Comparison of ENCODE assay signal across 11 cellular contexts in genomic region chr7:77426521-77427051, GRCh38. TPM values are rescaled to one million over a fixed set of nuclear protein-coding genes. Genes with fewer than 3 reads are reported as not detected.
DNase-seq lines count a peak whose midpoint lies in the region; ATAC-seq, FAIRE-seq and TF ChIP-seq lines count a peak whose summit lies in the region.
"Had no signal": no experiment of that assay in that cellular context is flagged by ENCODE, and none has a peak within 500 bp of the region (broad histone marks: within the 10 kb centered on the region; RNA-seq: fewer than 3 reads in every experiment).

No MANE protein-coding gene starts in this region.

- H3K9ac ChIP-seq in astrocyte (ENCODE audit: low read length) (peak overlapping the region; percentile 77), keratinocyte (ENCODE audit: control insufficient read depth, extremely low read depth, insufficient read depth, low read length) (no peak overlapping the region)

- peaks cover 57% of the 10 kb centered on the region for H3K4me1 Mint-ChIP-seq in activated CD8-positive, alpha-beta T cell treated with anti-CD3 and anti-CD28 coated beads, Interleukin-2, amount 10 ng/mL, durations not matched to agents 7 days and 5 days (ENCODE audit: low read depth)
- H3K4me1 Mint-ChIP-seq in activated CD8-positive, alpha-beta T cell treated with anti-CD3 and anti-CD28 coated beads for 36 hours (ENCODE audit: low read depth), result peaks cover 25% of the 10 kb centered on the region
- peaks cover 55% of the 10 kb centered on the region for H3K4me1 Mint-ChIP-seq in astrocyte (ENCODE audit: low read depth, unreplicated experiment)

- H3K4me1 ChIP-seq in astrocyte (ENCODE audit: insufficient read depth, low read length) (peaks cover 32% of the 10 kb centered on the region), keratinocyte (ENCODE audit: control insufficient read depth, extremely low read depth, insufficient read depth, low read length) (peaks cover 30% of the 10 kb centered on the region), tibial nerve (peaks cover 0 to 30% (median 13%) of the 10 kb centered on the region in 4 donors)
- H3K4me1 ChIP-seq: colonic mucosa had no signal

- CTCF ChIA-PET in activated CD8-positive, alpha-beta T cell treated with anti-CD3 and anti-CD28 coated beads, Interleukin-2, amount 10 ng/mL, durations not matched to agents 7 days and 5 days (lab: Charles Lee), result no interaction called here
- CTCF ChIA-PET in activated CD8-positive, alpha-beta T cell treated with anti-CD3 and anti-CD28 coated beads for 36 hours (lab: Charles Lee), result no interaction called here

- no peak for DNase-seq in activated CD8-positive, alpha-beta T cell treated with anti-CD3 and anti-CD28 coated beads, Interleukin-2, amount 10 ng/mL, durations not matched to agents 7 days and 5 days
- no peak for DNase-seq in activated CD8-positive, alpha-beta T cell treated with anti-CD3 and anti-CD28 coated beads for 36 hours
- DNase-seq in astrocyte (ENCODE audit: low read depth), result peak; percentile 64
- DNase-seq in keratinocyte (ENCODE audit: low read depth, low spot score), result no peak
- DNase-seq in tibial nerve (ENCODE audit: low spot score in 2 of 2), result no peak
- DNase-seq in SIG-M5 (lab: John Stamatoyannopoulos, UW), result no peak
- no peak for DNase-seq in NCI-H748 treated with DMSO at 0.1 percent for 48 hours (lab: John Stamatoyannopoulos, UW)
- no peak for DNase-seq in activated CD4-positive, alpha-beta T cell treated with anti-CD3 and anti-CD28 coated beads, Interleukin-2, amount 50 U/mL, for 4 hours
- DNase-seq: activated CD4-positive, alpha-beta memory T cell treated with anti-CD3 and anti-CD28 coated beads, Interleukin-2, amount 10 ng/mL, durations not matched to agents 7 days and 5 days; colonic mucosa; stimulated activated CD4-positive, alpha-beta T cell treated with anti-CD3 and anti-CD28 coated beads, Interleukin-4, amount 100 ng/mL, for 1 hour had no signal

- peak overlapping the region; percentile 82 for H3K27ac ChIP-seq in astrocyte (ENCODE audit: low read depth, low read length)
- H3K27ac ChIP-seq in keratinocyte (ENCODE audit: control insufficient read depth, insufficient read depth, low read length), result no peak overlapping the region
- H3K27ac ChIP-seq in tibial nerve, result peak overlapping the region in 3 of 4 donors; percentile 23 to 86 (median 66)
- H3K27ac ChIP-seq: colonic mucosa had no signal

- H3K4me3 Mint-ChIP-seq in activated CD8-positive, alpha-beta T cell treated with anti-CD3 and anti-CD28 coated beads, Interleukin-2, amount 10 ng/mL, durations not matched to agents 7 days and 5 days, result no peak overlapping the region
- H3K4me3 Mint-ChIP-seq in activated CD8-positive, alpha-beta T cell treated with anti-CD3 and anti-CD28 coated beads for 36 hours, result no peak overlapping the region
- peak overlapping the region; percentile 52 for H3K4me3 Mint-ChIP-seq in astrocyte (ENCODE audit: unreplicated experiment)
- H3K4me3 Mint-ChIP-seq: activated CD4-positive, alpha-beta memory T cell treated with anti-CD3 and anti-CD28 coated beads, Interleukin-2, amount 10 ng/mL, durations not matched to agents 7 days and 5 days had no signal

- POLR2A ChIA-PET in activated CD8-positive, alpha-beta T cell treated with anti-CD3 and anti-CD28 coated beads, Interleukin-2, amount 10 ng/mL, durations not matched to agents 7 days and 5 days (lab: Charles Lee), result no interaction called here
- POLR2A ChIA-PET in activated CD8-positive, alpha-beta T cell treated with anti-CD3 and anti-CD28 coated beads for 36 hours (lab: Charles Lee), result interaction anchor here (1.2 kb wide), 1 partner anchor 9 kb away, joined by 4 read pairs; no protein-coding TSS in a partner anchor

- no peak for TF ChIP-seq POLR2A in tibial nerve (IDR thresholded peaks at IDR 0.05)

- H3K9me3 ChIP-seq in astrocyte (ENCODE audit: insufficient read depth, low read depth, low read length) (no peaks in the 10 kb centered on the region), keratinocyte (ENCODE audit: control insufficient read depth, low read depth, low read length) (no peaks in the 10 kb centered on the region), tibial nerve (no peaks in the 10 kb centered on the region)
- H3K9me3 ChIP-seq: colonic mucosa had no signal

- H3K27me3 Mint-ChIP-seq in activated CD8-positive, alpha-beta T cell treated with anti-CD3 and anti-CD28 coated beads, Interleukin-2, amount 10 ng/mL, durations not matched to agents 7 days and 5 days (ENCODE audit: low read depth), result peaks cover 11% of the 10 kb centered on the region
- H3K27me3 Mint-ChIP-seq in activated CD8-positive, alpha-beta T cell treated with anti-CD3 and anti-CD28 coated beads for 36 hours, result peaks cover 5% of the 10 kb centered on the region
- H3K27me3 Mint-ChIP-seq in astrocyte (ENCODE audit: low read depth, unreplicated experiment), result no peaks in the 10 kb centered on the region

- no peaks in the 10 kb centered on the region for H3K9me1 ChIP-seq in keratinocyte (ENCODE audit: control insufficient read depth, extremely low read depth, insufficient read depth, low read length)

- ATAC-seq in activated CD8-positive, alpha-beta T cell treated with anti-CD3 and anti-CD28 coated beads, Interleukin-2, amount 10 ng/mL, durations not matched to agents 7 days and 5 days, result no peak
- no peak for ATAC-seq in activated CD8-positive, alpha-beta T cell treated with anti-CD3 and anti-CD28 coated beads for 36 hours

- intact Hi-C loops in activated CD8-positive, alpha-beta T cell treated with anti-CD3 and anti-CD28 coated beads for 36 hours (cut with micrococcal nuclease), result no loop called here

- FAIRE-seq in astrocyte (lab: Jason Lieb, UNC), result peak; percentile 13
- FAIRE-seq in keratinocyte (lab: Jason Lieb, UNC), result no peak

- H3K27ac Mint-ChIP-seq in activated CD8-positive, alpha-beta T cell treated with anti-CD3 and anti-CD28 coated beads, Interleukin-2, amount 10 ng/mL, durations not matched to agents 7 days and 5 days, result peak overlapping the region; percentile 17
- no peak overlapping the region for H3K27ac Mint-ChIP-seq in activated CD8-positive, alpha-beta T cell treated with anti-CD3 and anti-CD28 coated beads for 36 hours
- peak overlapping the region; percentile 98 for H3K27ac Mint-ChIP-seq in astrocyte (ENCODE audit: unreplicated experiment)
- H3K27ac Mint-ChIP-seq: activated CD4-positive, alpha-beta memory T cell treated with anti-CD3 and anti-CD28 coated beads, Interleukin-2, amount 10 ng/mL, durations not matched to agents 7 days and 5 days had no signal

- H3K4me2 ChIP-seq in astrocyte (ENCODE audit: low read length) (peak overlapping the region; percentile 81), keratinocyte (ENCODE audit: control insufficient read depth, extremely low read depth, insufficient read depth, low read depth, low read length) (peak overlapping the region; percentile 80)

- H3K36me3 Mint-ChIP-seq in activated CD8-positive, alpha-beta T cell treated with anti-CD3 and anti-CD28 coated beads, Interleukin-2, amount 10 ng/mL, durations not matched to agents 7 days and 5 days (ENCODE audit: low read depth), result no peaks in the 10 kb centered on the region
- H3K36me3 Mint-ChIP-seq in activated CD8-positive, alpha-beta T cell treated with anti-CD3 and anti-CD28 coated beads for 36 hours (ENCODE audit: low read depth), result no peaks in the 10 kb centered on the region
- no peaks in the 10 kb centered on the region for H3K36me3 Mint-ChIP-seq in astrocyte (ENCODE audit: low read depth, unreplicated experiment)

- no peak for TF ChIP-seq EP300 in tibial nerve (IDR thresholded peaks at IDR 0.05)

- H2AFZ ChIP-seq in astrocyte (ENCODE audit: low read depth, low read length) (peak overlapping the region; percentile 70), keratinocyte (ENCODE audit: control insufficient read depth, low read length) (peak overlapping the region; percentile 4)

- no peaks in the 10 kb centered on the region for H3K9me3 Mint-ChIP-seq in activated CD8-positive, alpha-beta T cell treated with anti-CD3 and anti-CD28 coated beads, Interleukin-2, amount 10 ng/mL, durations not matched to agents 7 days and 5 days (ENCODE audit: insufficient read depth)
- H3K9me3 Mint-ChIP-seq in activated CD8-positive, alpha-beta T cell treated with anti-CD3 and anti-CD28 coated beads for 36 hours, result no peaks in the 10 kb centered on the region
- H3K9me3 Mint-ChIP-seq in astrocyte (ENCODE audit: unreplicated experiment), result no peaks in the 10 kb centered on the region
- H3K9me3 Mint-ChIP-seq: activated CD4-positive, alpha-beta memory T cell treated with anti-CD3 and anti-CD28 coated beads, Interleukin-2, amount 10 ng/mL, durations not matched to agents 7 days and 5 days had no signal

- H3K79me2 ChIP-seq in astrocyte (ENCODE audit: insufficient read depth, low read length) (no peaks in the 10 kb centered on the region), keratinocyte (ENCODE audit: control insufficient read depth, insufficient read depth, low read length) (no peaks in the 10 kb centered on the region)

- H3K27me3 ChIP-seq in astrocyte (ENCODE audit: insufficient read depth, low read length), result no peaks in the 10 kb centered on the region
- H3K27me3 ChIP-seq in keratinocyte (ENCODE audit: control insufficient read depth, extremely low read depth, insufficient read depth, low read length), result no peaks in the 10 kb centered on the region
- no peaks in the 10 kb centered on the region for H3K27me3 ChIP-seq in tibial nerve
- H3K27me3 ChIP-seq: colonic mucosa had no signal

- WGBS in tibial nerve, 2 donors, result 32 to 50% methylated on average over 5 of the region's 5 CpGs

- H3K4me3 ChIP-seq in astrocyte (ENCODE audit: insufficient read depth, low read depth, low read length) (peak overlapping the region; percentile 38), keratinocyte (ENCODE audit: control insufficient read depth in 2 of 3, extremely low read depth in 1 of 3, insufficient read depth in 2 of 3, low read depth in 1 of 3, low read length in 3 of 3) (no peak overlapping the region), tibial nerve (peak overlapping the region in 2 of 4 donors; percentile 8 to 10)
- H3K4me3 ChIP-seq: colonic mucosa had no signal

- no peaks in the 10 kb centered on the region for H3K36me3 ChIP-seq in astrocyte (ENCODE audit: insufficient read depth, low read length)
- no peaks in the 10 kb centered on the region for H3K36me3 ChIP-seq in keratinocyte (ENCODE audit: control insufficient read depth in 2 of 2, extremely low read depth in 1 of 2, insufficient read depth in 2 of 2, low read length in 2 of 2)
- no peaks in the 10 kb centered on the region for H3K36me3 ChIP-seq in tibial nerve
- H3K36me3 ChIP-seq: colonic mucosa had no signal

- TF ChIP-seq CTCF in activated CD8-positive, alpha-beta T cell treated with anti-CD3 and anti-CD28 coated beads for 36 hours (IDR thresholded peaks at IDR 0.05), result no peak
- TF ChIP-seq CTCF in astrocyte (IDR thresholded peaks at IDR 0.05; ENCODE audit: insufficient read depth, low read depth, low read length) (no peak), keratinocyte (optimal IDR thresholded peaks at IDR 0.05 in 1 of 3, IDR thresholded peaks at IDR 0.05 in 1 of 3, conservative IDR thresholded peaks at IDR 0.05 in 1 of 3; ENCODE audit: extremely low read depth in 1 of 3, insufficient read depth in 2 of 3, low read length in 3 of 3) (no peak), tibial nerve (IDR thresholded peaks at IDR 0.05) (no peak)

- no peaks in the 10 kb centered on the region for H4K20me1 ChIP-seq in astrocyte (ENCODE audit: insufficient read depth, low read length)
- H4K20me1 ChIP-seq in keratinocyte (ENCODE audit: control insufficient read depth, extremely low read depth, insufficient read depth, low read length), result no peaks in the 10 kb centered on the region

- dilution Hi-C loops in keratinocyte (cut with MboI; ENCODE audit: extremely low pct_ligation_motif_present, low sequenced_read_pairs), result no loop called here

RNA-seq across cellular contexts. Expression of gene GSAP, which starts 10.4 kb away (rescaled TPM):
- 1 to 10 TPM; 2.2 to 3.9 TPM for total RNA-seq in activated CD8-positive, alpha-beta T cell treated with anti-CD3 and anti-CD28 coated beads, Interleukin-2, amount 10 ng/mL, durations not matched to agents 7 days and 5 days
- 1 to 10 TPM; 1.9 to 3.0 TPM for total RNA-seq in activated CD8-positive, alpha-beta T cell treated with anti-CD3 and anti-CD28 coated beads for 36 hours
- total RNA-seq in astrocyte (2.7 and 4.1 TPM in 2 replicates), tibial nerve (10 to 100 TPM; 14.3 to 25.5 (median 22.0) TPM)
- polyA plus RNA-seq in keratinocyte, result 2.8 to 5.4 TPM (median 5.0 TPM) in 3 replicates
- 5.3 TPM for polyA plus RNA-seq in keratinocyte (2011; ENCODE audit: low read depth)
- 2.1 and 4.5 TPM in 2 replicates for polyA plus RNA-seq in keratinocyte (2011; cell fraction: cytosol; rRNA removed)
- 14.3 and 15.2 TPM in 2 replicates for polyA plus RNA-seq in keratinocyte (2011; cell fraction: nucleus; rRNA removed)
- polyA plus RNA-seq in keratinocyte (2012; ENCODE audit: low replicate concordance), result 1.8 and 7.3 TPM in 2 replicates
- polyA minus RNA-seq in keratinocyte, result 4.6 to 11.1 TPM (median 6.0 TPM) in 3 replicates
- polyA minus RNA-seq in keratinocyte (2011; cell fraction: cytosol; rRNA and poly(A)+ RNA removed), result 4.0 TPM
- polyA minus RNA-seq in keratinocyte (2011; cell fraction: nucleus; rRNA and poly(A)+ RNA removed), result 5.2 and 16.1 TPM in 2 replicates
